ENCODE assay signal across 19 cellular contexts in the genomic region with DNA sequence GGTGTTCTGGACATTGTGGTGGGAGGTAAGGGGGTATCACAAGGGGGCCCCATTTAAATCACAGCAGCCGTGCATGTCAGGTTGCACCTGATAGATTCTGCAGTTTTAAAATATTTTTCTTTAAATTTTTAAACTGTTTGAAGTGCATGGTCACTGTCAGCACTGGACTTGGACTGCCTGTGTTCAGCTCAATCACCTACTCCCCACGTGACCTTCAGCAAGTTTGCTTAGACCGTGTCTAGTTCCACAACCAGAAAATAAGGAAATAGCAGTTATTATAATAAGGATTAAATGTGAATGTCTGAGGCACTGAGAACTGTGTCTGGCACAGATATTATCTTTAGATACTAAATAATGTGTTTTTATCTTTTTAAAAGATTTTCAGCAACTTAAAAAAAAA.
DNase-seq lines count a peak whose midpoint lies in the region; ATAC-seq and TF ChIP-seq lines count a peak whose summit lies in the region.
"Had no signal": no experiment of that assay in that cellular context is flagged by ENCODE, and none has a peak within 500 bp of the region (broad histone marks: within the 10 kb centered on the region; RNA-seq: fewer than 3 reads in every experiment).

No MANE protein-coding gene starts in this region.

- DNase-seq in left ventricle myocardium inferior (no peak), cardiac septum (ENCODE audit: low spot score) (no peak), adrenal gland (peak in 1 of 7 donors; percentile 20), psoas muscle (no peak), HPDE6-E6E7 (ENCODE audit: extremely low spot score) (no peak), dedifferentiated amniotic fluid mesenchymal stem cell (ENCODE audit: extremely low spot score) (no peak), islet precursor cell (no peak)
- DNase-seq: Caco-2; CD4-positive, CD25-positive, alpha-beta regulatory T cell; CD8-positive, alpha-beta T cell; DMS153; DND-41; GM23248; H7; HCEC 1CT had no signal

- TF ChIP-seq CTCF in left ventricle myocardium inferior (IDR thresholded peaks at IDR 0.05; ENCODE audit: borderline replicate concordance) (no peak), adrenal gland (IDR thresholded peaks at IDR 0.05) (no peak), psoas muscle (IDR thresholded peaks at IDR 0.05) (no peak)

- ATAC-seq in psoas muscle (no peak), HG02588 (IDR thresholded peaks at IDR 0.05; ENCODE audit: unreplicated experiment) (no peak)
- ATAC-seq: CD8-positive, alpha-beta T cell had no signal

- peaks cover 70% of the 10 kb centered on the region for H3K36me3 ChIP-seq in left ventricle myocardium inferior
- peaks cover 0 to 25% of the 10 kb centered on the region in 2 donors for H3K36me3 ChIP-seq in adrenal gland (replicated peaks in 1 of 2)
- peaks cover 7 to 83% of the 10 kb centered on the region in 2 donors for H3K36me3 ChIP-seq in psoas muscle (ENCODE audit: insufficient read depth in 1 of 2, low read depth in 1 of 2)

- H3K27ac ChIP-seq in left ventricle myocardium inferior (replicated peaks) (peak overlapping the region; percentile 27), adrenal gland (peak overlapping the region in 4 of 5 donors; percentile 15 to 51 (median 38)), psoas muscle (peak overlapping the region; percentile 90)
- H3K27ac ChIP-seq: 22Rv1, BLaER1, C4-2B, GM23248 had no signal

- H3K4me1 ChIP-seq in left ventricle myocardium inferior (peaks cover 42% of the 10 kb centered on the region), adrenal gland (replicated peaks in 1 of 2) (peaks cover 14 to 35% of the 10 kb centered on the region in 2 donors), psoas muscle (peaks cover 36% of the 10 kb centered on the region)
- H3K4me1 ChIP-seq: Caco-2 had no signal

- no peak for TF ChIP-seq POLR2A in adrenal gland (IDR thresholded peaks at IDR 0.05)

- no peaks in the 10 kb centered on the region for H3K9me3 ChIP-seq in left ventricle myocardium inferior (replicated peaks)
- H3K9me3 ChIP-seq in adrenal gland (replicated peaks in 1 of 3) = no peaks in the 10 kb centered on the region
- H3K9me3 ChIP-seq in psoas muscle = no peaks in the 10 kb centered on the region
- H3K9me3 ChIP-seq: BLaER1, Caco-2 had no signal

- H3K27me3 ChIP-seq in left ventricle myocardium inferior (ENCODE audit: low read depth) (no peaks in the 10 kb centered on the region), adrenal gland (no peaks in the 10 kb centered on the region), psoas muscle (ENCODE audit: insufficient read depth in 3 of 3, low read length in 2 of 3) (no peaks in the 10 kb centered on the region)
- H3K27me3 ChIP-seq: BLaER1 had no signal

- H3K4me3 ChIP-seq in left ventricle myocardium inferior = no peak overlapping the region
- no peak overlapping the region for H3K4me3 ChIP-seq in adrenal gland
- no peak overlapping the region for H3K4me3 ChIP-seq in psoas muscle
- H3K4me3 ChIP-seq: BLaER1, GM23248 had no signal

- 54 to 67% (median 60%) methylated on average over 3 of the region's 3 CpGs for WGBS in adrenal gland, 4 donors
- WGBS in psoas muscle, 3 donors = 78 to 88% (median 83%) methylated on average over 3 of the region's 3 CpGs

- intact Hi-C loops in left ventricle myocardium inferior (cut with micrococcal nuclease) (no loop called here), cardiac septum (cut with DNase I) (no loop called here), adrenal gland (cut with DNase I) (no loop called here), psoas muscle (cut with DNase I) (no loop called here)

Comparison
In these comparisons a context has a peak if more than half of its experiments do, and no peak if none do; other contexts are left out.
1. H3K27ac ChIP-seq: peak in every context shown above with its lines; median percentile 90 in psoas muscle; 38 in adrenal gland; 27 in left ventricle myocardium inferior.